In the genomic region with DNA sequence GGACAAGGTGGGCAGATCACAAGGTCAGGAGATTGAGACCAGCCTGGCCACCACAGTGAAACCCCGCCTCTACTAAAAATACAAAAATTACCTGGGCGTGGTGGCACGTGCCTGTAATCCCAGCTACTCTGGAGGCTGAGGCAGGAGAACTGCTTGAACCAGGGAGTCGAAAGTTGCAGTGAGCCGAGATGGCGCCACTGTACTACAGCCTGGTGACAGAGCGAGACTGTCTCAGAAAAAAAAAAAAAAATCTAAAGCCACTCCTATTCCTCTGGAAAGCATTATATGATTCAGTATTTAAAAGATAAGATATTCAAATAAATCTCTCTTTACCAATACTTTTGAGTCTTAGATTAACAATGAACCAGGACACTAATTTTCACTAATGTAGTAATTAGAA, we compare ENCODE assay signal across 1 cellular context. TPM values are rescaled to one million over a fixed set of nuclear protein-coding genes. Genes with fewer than 3 reads are reported as not detected.
"Had no signal": no experiment of that assay in that cellular context is flagged by ENCODE, and none has a peak within 500 bp of the region (broad histone marks: within the 10 kb centered on the region; RNA-seq: fewer than 3 reads in every experiment).

No MANE protein-coding gene starts in this region.

RNA-seq across cellular contexts. Expression of a gene that starts 13.0 kb away (rescaled TPM):
- total RNA-seq: LHCN-M2 had no signal
